Comparison of ENCODE assay signal across 35 cellular contexts in the genomic region with DNA sequence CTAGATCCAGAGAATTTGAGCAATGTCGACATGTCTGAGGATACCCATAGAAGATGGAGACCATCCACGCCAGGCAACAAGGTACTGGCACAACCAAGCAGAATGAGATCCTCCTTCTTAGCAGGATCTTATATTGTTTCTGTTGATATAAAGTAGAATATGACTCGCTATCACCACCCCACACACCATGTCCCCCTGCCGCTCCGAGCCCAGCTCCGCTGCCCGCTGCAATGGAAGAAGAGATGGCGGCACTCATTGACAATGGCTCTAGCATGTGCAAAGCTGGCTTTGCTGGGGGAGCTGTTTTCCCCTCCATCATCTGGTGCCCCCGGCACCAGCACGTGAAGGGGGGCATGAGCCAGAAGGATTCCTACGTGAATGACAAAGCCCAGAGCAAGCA. TPM values are rescaled to one million over a fixed set of nuclear protein-coding genes. Genes with fewer than 3 reads are reported as not detected.
"Had no signal": no experiment of that assay in that cellular context is flagged by ENCODE, and none has a peak within 500 bp of the region (broad histone marks: within the 10 kb centered on the region; RNA-seq: fewer than 3 reads in every experiment).

No MANE protein-coding gene starts in this region.

- H3K36me3 ChIP-seq: MG63 had no signal

- H3K27ac ChIP-seq: KMS-11 had no signal

- H3K4me3 ChIP-seq: MG63 had no signal

- DNase-seq: Karpas-422, Kasumi-1, KG1, MG63, MM.1S, MV-4-11, NCI-H1048, NCI-H1092, NCI-H1092 treated with DMSO at 0.1 percent for 48 hours, NCI-H1105, NCI-H1105 treated with DMSO at 0.1 percent for 48 hours, NCI-H1417, NCI-H1417 treated with DMSO at 0.1 percent for 48 hours, NCI-H1436, NCI-H1436 treated with DMSO at 0.1 percent for 48 hours, NCI-H146, NCI-H1694, NCI-H1694 treated with DMSO at 0.1 percent for 48 hours, NCI-H187, NCI-H187 treated with DMSO at 0.1 percent for 48 hours, NCI-H1930, NCI-H2029, NCI-H2029 treated with DMSO at 0.1 percent for 48 hours, NCI-H2081, NCI-H2081 treated with DMSO at 0.1 percent for 48 hours, NCI-H2107, NCI-H2171, NCI-H2171 treated with DMSO at 0.1 percent for 48 hours, NCI-H2227 treated with DMSO at 0.1 percent for 48 hours, NCI-H226, NCI-H446, NCI-H446 treated with DMSO at 0.1 percent for 48 hours, NCI-H510A had no signal

- H3K9ac ChIP-seq: KMS-11 had no signal

- H3K27me3 ChIP-seq: MG63 had no signal

- H3K4me2 ChIP-seq: KMS-11 had no signal

RNA-seq across cellular contexts. Expression of gene FBXL7, which starts 49.5 kb away (rescaled TPM):
- total RNA-seq: MCF 10A had no signal
